ENCODE assay signal across 32 cellular contexts in the genomic region with DNA sequence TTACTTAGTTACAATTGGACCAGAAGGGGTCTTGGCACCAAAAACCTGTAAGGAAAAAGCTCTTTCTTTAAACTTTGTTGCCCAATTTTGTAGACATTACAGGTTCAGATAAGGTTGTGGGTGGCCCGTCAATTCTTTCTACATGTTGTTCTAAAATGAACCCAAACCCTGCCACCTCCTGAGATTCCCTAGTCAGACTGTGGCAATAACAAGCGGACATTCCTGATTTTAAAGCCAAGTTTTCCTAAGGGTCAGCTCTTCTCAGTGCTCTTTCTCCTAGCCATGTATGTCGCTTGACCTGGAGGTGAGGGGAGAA. TPM values are rescaled to one million over a fixed set of nuclear protein-coding genes. Genes with fewer than 3 reads are reported as not detected.
DNase-seq lines count a peak whose midpoint lies in the region; ATAC-seq and TF ChIP-seq lines count a peak whose summit lies in the region.
"Had no signal": no experiment of that assay in that cellular context is flagged by ENCODE, and none has a peak within 500 bp of the region (broad histone marks: within the 10 kb centered on the region; RNA-seq: fewer than 3 reads in every experiment).

No MANE protein-coding gene starts in this region.

- no peaks in the 10 kb centered on the region for H3K9me2 ChIP-seq in PC-9 (ENCODE audit: insufficient read depth)

- H4K91ac ChIP-seq in mesenchymal stem cell (ENCODE audit: low read length), result no peak overlapping the region

- BruUV-seq in PC-9 (replicated peaks; lab: Mats Ljungman, UMichigan), result no TSS peak

- 97% methylated on average over 3 of the region's 3 CpGs for WGBS in mesenchymal stem cell
- 86 to 99% (median 94%) methylated on average over 3 of the region's 3 CpGs for WGBS in spleen, 5 donors

- ATAC-seq in Right ventricle myocardium superior (ENCODE audit: poor library complexity), result peak; percentile 43
- no peak for ATAC-seq in thoracic aorta (ENCODE audit: insufficient number of reproducible peaks, low FRiP score, low read depth)
- ATAC-seq: K562; naive thymus-derived CD8-positive, alpha-beta T cell; Panc1; stimulated activated naive CD8-positive, alpha-beta T cell treated with anti-CD3 and anti-CD28 coated beads, Interleukin-15, amount 100 ng/mL, for 72 hours had no signal

- H2AFZ ChIP-seq in PC-9, result no peak overlapping the region
- no peak overlapping the region for H2AFZ ChIP-seq in mesenchymal stem cell (ENCODE audit: low read depth, low read length)

- H2BK12ac ChIP-seq in mesenchymal stem cell (ENCODE audit: low read length in 2 of 2), result peak overlapping the region in 1 of 2 experiments; percentile 15

- intact Hi-C loops in PC-9 (cut with micrococcal nuclease; ENCODE audit: unreplicated experiment), result loop anchor here (1.0 kb wide), 4 partner anchors 13 to 50 kb away; a partner anchor contains a TSS
- intact Hi-C loops in Right ventricle myocardium superior (cut with DNase I), result no loop called here
- intact Hi-C loops in spleen (cut with DNase I; ENCODE audit: low total_unique reads), result no loop called here

- H3K4me1 ChIP-seq in PC-9 (replicated peaks; ENCODE audit: insufficient read depth) (peaks cover 41% of the 10 kb centered on the region), mesenchymal stem cell (ENCODE audit: control insufficient read depth, insufficient read depth, low read depth, low read length) (no peaks in the 10 kb centered on the region), thoracic aorta (ENCODE audit: control insufficient read depth in 1 of 2, low read depth in 2 of 2) (peaks cover 0 to 34% of the 10 kb centered on the region in 2 donors), spleen (peaks cover 0 to 18% (median 12%) of the 10 kb centered on the region in 6 donors)
- H3K4me1 ChIP-seq: BE2C had no signal

- H4K20me1 ChIP-seq in PC-9 (ENCODE audit: insufficient read depth), result no peaks in the 10 kb centered on the region

- H3K79me1 ChIP-seq in mesenchymal stem cell (replicated peaks; ENCODE audit: low read length, poor library complexity, severe bottlenecking), result no peaks in the 10 kb centered on the region

- H3K27ac ChIP-seq in PC-9, result peak overlapping the region; percentile 43
- no peak overlapping the region for H3K27ac ChIP-seq in mesenchymal stem cell (ENCODE audit: low read length, poor library complexity, severe bottlenecking)
- H3K27ac ChIP-seq in thoracic aorta, result peak overlapping the region; percentile 31 to 63
- no peak overlapping the region for H3K27ac ChIP-seq in spleen

- H4K8ac ChIP-seq in mesenchymal stem cell (ENCODE audit: low read length), result no peak overlapping the region

- H3K27me3 ChIP-seq in PC-9 (ENCODE audit: insufficient read depth, low read depth), result no peaks in the 10 kb centered on the region
- H3K27me3 ChIP-seq in mesenchymal stem cell (ENCODE audit: control insufficient read depth in 1 of 2, insufficient read depth in 1 of 2, low read length in 2 of 2), result no peaks in the 10 kb centered on the region
- H3K27me3 ChIP-seq in thoracic aorta (replicated peaks; ENCODE audit: insufficient read depth), result no peaks in the 10 kb centered on the region
- no peaks in the 10 kb centered on the region for H3K27me3 ChIP-seq in spleen (replicated peaks in 1 of 7)
- H3K27me3 ChIP-seq: tibial nerve had no signal

- no peak overlapping the region for H2BK5ac ChIP-seq in mesenchymal stem cell (ENCODE audit: low read depth, low read length, poor library complexity, severe bottlenecking)

- H3K36me3 ChIP-seq in PC-9 (ENCODE audit: low read depth) (no peaks in the 10 kb centered on the region), mesenchymal stem cell (ENCODE audit: control insufficient read depth in 1 of 2, insufficient read depth in 2 of 2, low read depth in 1 of 2, low read length in 2 of 2) (no peaks in the 10 kb centered on the region), thoracic aorta (no peaks in the 10 kb centered on the region), spleen (no peaks in the 10 kb centered on the region)
- H3K36me3 ChIP-seq: BE2C, tibial nerve had no signal

- H3K9ac ChIP-seq in mesenchymal stem cell (ENCODE audit: low read length), result peak overlapping the region; percentile 3

- no peak overlapping the region for H3K14ac ChIP-seq in mesenchymal stem cell (ENCODE audit: low read length in 2 of 2)

- no peak overlapping the region for H2AK5ac ChIP-seq in mesenchymal stem cell (ENCODE audit: low read length, severe bottlenecking)

- no peak overlapping the region for H3K18ac ChIP-seq in mesenchymal stem cell (ENCODE audit: low read depth in 1 of 2, low read length in 2 of 2)

- H3K4me3 ChIP-seq in PC-9, result no peak overlapping the region
- H3K4me3 ChIP-seq in mesenchymal stem cell (ENCODE audit: insufficient read depth in 1 of 2, low read depth in 1 of 2, low read length in 2 of 2), result no peak overlapping the region
- no peak overlapping the region for H3K4me3 ChIP-seq in thoracic aorta
- no peak overlapping the region for H3K4me3 ChIP-seq in spleen
- H3K4me3 ChIP-seq: K562, tibial nerve had no signal

- no peak overlapping the region for H2BK15ac ChIP-seq in mesenchymal stem cell (ENCODE audit: low read depth, poor library complexity, severe bottlenecking)

- no peak overlapping the region for H2BK120ac ChIP-seq in mesenchymal stem cell (ENCODE audit: low read depth, low read length)

- no peak overlapping the region for H3K23ac ChIP-seq in mesenchymal stem cell (ENCODE audit: low read length in 2 of 2)

- peaks cover 16% of the 10 kb centered on the region for H3F3A ChIP-seq in PC-9 (ENCODE audit: insufficient read depth, low read depth)

- POLR2A ChIA-PET in PC-9 (lab: Charles Lee; ENCODE audit: unreplicated experiment), result interaction anchor here (0.6 to 1.3 kb wide), 4 partner anchors 13 to 1288 kb away, joined by 6 to 19 read pairs (median 11); no protein-coding TSS in a partner anchor

- no peaks in the 10 kb centered on the region for H3K79me2 ChIP-seq in PC-9 (ENCODE audit: low read depth)

- CTCF ChIA-PET in PC-9 (lab: Charles Lee), result interaction anchor here (0.6 to 0.9 kb wide), 3 partner anchors 14 to 27 kb away, joined by 3 to 4 read pairs (median 4); no protein-coding TSS in a partner anchor

- DNase-seq in PC-9 (no peak), Right ventricle myocardium superior (no peak), mesenchymal stem cell (no peak), thoracic aorta (ENCODE audit: low spot score) (no peak), spleen (no peak), foreskin melanocyte (no peak)
- no peak for DNase-seq in activated CD4-positive, alpha-beta T cell treated with anti-CD3 and anti-CD28 coated beads, Interleukin-2, amount 50 U/mL, for 1 hour
- no peak for DNase-seq in stimulated activated CD4-positive, alpha-beta T cell treated with anti-CD3 and anti-CD28 coated beads, Interleukin-2, amount 100 ng/mL, for 24 hours
- DNase-seq: activated CD4-positive, alpha-beta T cell treated with anti-CD3 and anti-CD28 coated beads, Interleukin-2, amount 50 U/mL, for 4 hours; activated naive CD4-positive, alpha-beta T cell treated with anti-CD3 and anti-CD28 coated beads for 36 hours; amniotic stem cell; BE2C; CD8-positive, alpha-beta memory T cell; EL; HFFc6; naive thymus-derived CD8-positive, alpha-beta T cell; NCI-H1105; NCI-H2029; NCI-H524 treated with DMSO at 0.1 percent for 48 hours; NK-92 treated with Interleukin-12 subunit alpha and Interleukin-12 subunit beta, amount 100 ng/mL, for 24 hours; nucleus accumbens; SHP77 treated with DMSO at 0.1 percent for 48 hours; small intestine; stimulated activated naive CD8-positive, alpha-beta T cell treated with anti-CD3 and anti-CD28 coated beads, Interleukin-15, amount 100 ng/mL, for 72 hours; T-helper 2 cell had no signal

- no peak for TF ChIP-seq POLR2A in spleen (IDR thresholded peaks at IDR 0.05)

- H3K9me3 ChIP-seq in PC-9 (ENCODE audit: insufficient read depth, low read depth), result no peaks in the 10 kb centered on the region
- no peaks in the 10 kb centered on the region for H3K9me3 ChIP-seq in mesenchymal stem cell (ENCODE audit: control insufficient read depth, low read length)
- no peaks in the 10 kb centered on the region for H3K9me3 ChIP-seq in thoracic aorta
- H3K9me3 ChIP-seq in spleen, result no peaks in the 10 kb centered on the region
- H3K9me3 ChIP-seq: BE2C had no signal

- peak overlapping the region; percentile 55 for H3K4me2 ChIP-seq in PC-9
- H3K4me2 ChIP-seq in mesenchymal stem cell (ENCODE audit: low read length, poor library complexity, severe bottlenecking), result no peak overlapping the region

- TF ChIP-seq CTCF in PC-9 (conservative IDR thresholded peaks at IDR 0.05), result no peak
- TF ChIP-seq CTCF in thoracic aorta (IDR thresholded peaks at IDR 0.05), result no peak
- TF ChIP-seq CTCF in spleen (IDR thresholded peaks at IDR 0.05 in 8 of 11, conservative IDR thresholded peaks at IDR 0.05 in 3 of 11), result no peak

- H3K4ac ChIP-seq in mesenchymal stem cell (ENCODE audit: low read depth in 1 of 2, low read length in 2 of 2), result no peak overlapping the region

RNA-seq across cellular contexts. Expression of a gene that starts 45.0 kb away (rescaled TPM):
- 0.41 TPM in 1 of 2 replicates, not detected in the other for total RNA-seq in PC-9 (2021)
- not detected for total RNA-seq in Right ventricle myocardium superior
- polyA plus RNA-seq in mesenchymal stem cell (2013, experiment 1 of 2), result 0.04 TPM
- polyA plus RNA-seq in mesenchymal stem cell (2013, experiment 2 of 2), result not detected
- total RNA-seq in thoracic aorta, result not detected
- not detected for total RNA-seq in spleen
- not detected for polyA plus RNA-seq in spleen
- total RNA-seq: activated naive CD4-positive, alpha-beta T cell treated with anti-CD3 and anti-CD28 coated beads for 36 hours; CD8-positive, alpha-beta memory T cell; HT1080; K562; lower leg skin; M059J; mononuclear cell; naive thymus-derived CD8-positive, alpha-beta T cell; tibial nerve had no signal
- polyA plus RNA-seq: CD8-positive, alpha-beta memory T cell; K562 had no signal

RNA-seq across cellular contexts. Expression of a gene that starts 48.0 kb away (rescaled TPM):
- total RNA-seq in PC-9 (2021) (542 and 909 TPM in 2 replicates), Right ventricle myocardium superior (99.9 TPM), thoracic aorta (1,000 to 10,000 TPM in 1 of 2 donors, 100 to 1,000 TPM in 1; 295 to 1,389 TPM), spleen (100 to 1,000 TPM in 2 of 7 donors, 10 to 100 TPM in 5; 52.6 to 170 (median 82.4) TPM)
- polyA plus RNA-seq in mesenchymal stem cell (2013, experiment 1 of 2), result 110 TPM
- 171 TPM for polyA plus RNA-seq in mesenchymal stem cell (2013, experiment 2 of 2)
- 10 to 100 TPM in 1 of 3 donors, 1 to 10 TPM in 2; 4.9 to 11.1 (median 6.8) TPM for polyA plus RNA-seq in spleen

Comparison
In these comparisons a context has a peak if more than half of its experiments do, and no peak if none do; other contexts are left out.
1. H3K27ac ChIP-seq: peak in PC-9 (single experiment) and thoracic aorta (2 of 2); none in mesenchymal stem cell (single experiment) and spleen (0 of 8).